In genomic region chr10:104353325-104354048, GRCh38 we compare ENCODE assay signal across 8 cellular contexts. TPM values are rescaled to one million over a fixed set of nuclear protein-coding genes. Genes with fewer than 3 reads are reported as not detected.
DNase-seq lines count a peak whose midpoint lies in the region; ATAC-seq and TF ChIP-seq lines count a peak whose summit lies in the region.

TSS of gene CFAP58 (plus strand) at chr10:104353833. CDS start at chr10:104353898, 65 bp downstream.

- peak within 1 kb of the TSS; percentile 42 for H3K9ac ChIP-seq in rectal smooth muscle tissue (ENCODE audit: low read length)

- no peak within 1 kb of the TSS for H3K27ac ChIP-seq in right atrium auricular region
- H3K27ac ChIP-seq in rectal smooth muscle tissue (ENCODE audit: low read depth, low read length) = no peak within 1 kb of the TSS
- peak within 1 kb of the TSS; percentile 20 to 43 for H3K27ac ChIP-seq in uterus

- intact Hi-C loops in uterus (cut with DNase I; ENCODE audit: low total_unique reads) = loop anchor here (2.0 kb wide), 1 partner anchor 63 kb away; no protein-coding TSS in a partner anchor

- H3K4me1 ChIP-seq in right atrium auricular region = peaks cover 0 to 24% of the 10 kb centered on the region in 2 donors
- peaks cover 5% of the 10 kb centered on the region for H3K4me1 ChIP-seq in rectal smooth muscle tissue (ENCODE audit: control insufficient read depth, insufficient read depth, low read length)
- H3K4me1 ChIP-seq in uterus = no peaks in the 10 kb centered on the region

- peak; percentile 59 for ATAC-seq in HG02678 (IDR thresholded peaks at IDR 0.05; ENCODE audit: unreplicated experiment)

- H3K36me3 ChIP-seq in right atrium auricular region (no peaks in the 10 kb centered on the region), rectal smooth muscle tissue (ENCODE audit: control insufficient read depth, insufficient read depth, low read length) (no peaks in the 10 kb centered on the region), uterus (no peaks in the 10 kb centered on the region)

- TF ChIP-seq POLR2A in uterus (IDR thresholded peaks at IDR 0.05) = peak in 1 of 2 donors; percentile 36

- H3K4me3 ChIP-seq in right atrium auricular region (peak within 1 kb of the TSS; percentile 30 to 49), rectal smooth muscle tissue (ENCODE audit: low read length) (peak within 1 kb of the TSS; percentile 65), uterus (peak within 1 kb of the TSS; percentile 31)

- TF ChIP-seq CTCF in GM12874 (IDR thresholded peaks at IDR 0.05; ENCODE audit: insufficient read depth, low read depth, low read length) (peak; percentile 76), right atrium auricular region (IDR thresholded peaks at IDR 0.05) (peak; percentile 38 to 78), uterus (IDR thresholded peaks at IDR 0.05) (peak; percentile 72 to 89 (median 78))

- no peaks in the 10 kb centered on the region for H3K27me3 ChIP-seq in right atrium auricular region
- no peaks in the 10 kb centered on the region for H3K27me3 ChIP-seq in rectal smooth muscle tissue (ENCODE audit: control insufficient read depth, insufficient read depth, low read length)
- no peaks in the 10 kb centered on the region for H3K27me3 ChIP-seq in uterus

- H3K9me3 ChIP-seq in right atrium auricular region (no peaks in the 10 kb centered on the region), uterus (no peaks in the 10 kb centered on the region)

- DNase-seq in NCI-H1105 (lab: John Stamatoyannopoulos, UW) (peak; percentile 60), SW 1271 (lab: John Stamatoyannopoulos, UW) (peak; percentile 28 to 58), right atrium auricular region (ENCODE audit: low spot score) (peak; percentile 97), uterus (peak; percentile 96)
- DNase-seq in activated naive CD8-positive, alpha-beta T cell treated with anti-CD3 and anti-CD28 coated beads, Interleukin-2, amount 50 U/mL, for 16 hours (ENCODE audit: low read depth, low spot score) = peak; percentile 61

RNA-seq across cellular contexts. Expression of gene CFAP58, which starts in this region (rescaled TPM):
- total RNA-seq in right atrium auricular region (1 to 10 TPM; 3.5 to 4.8 TPM), uterus (1 to 10 TPM in 3 of 4 donors, under 1 TPM in 1; 0.29 to 2.2 (median 1.3) TPM)

Comparison
In these comparisons a context has a peak if more than half of its experiments do, and no peak if none do; other contexts are left out.
1. DNase-seq: peak in every context shown above with its lines; median percentile 97 in right atrium auricular region; 96 in uterus; 61 in activated naive CD8-positive, alpha-beta T cell treated with anti-CD3 and anti-CD28 coated beads, Interleukin-2, amount 50 U/mL, for 16 hours; 60 in NCI-H1105; 43 in SW 1271.
2. H3K27ac ChIP-seq: peak in uterus (2 of 2); none in right atrium auricular region (0 of 2) and rectal smooth muscle tissue (single experiment).
3. Peak in every context shown above with its lines, with median percentiles within 50 percentile points of each other: CTCF ChIP-seq and H3K4me3 ChIP-seq.